28 cellular contexts compared by ENCODE assay signal in the genomic region with DNA sequence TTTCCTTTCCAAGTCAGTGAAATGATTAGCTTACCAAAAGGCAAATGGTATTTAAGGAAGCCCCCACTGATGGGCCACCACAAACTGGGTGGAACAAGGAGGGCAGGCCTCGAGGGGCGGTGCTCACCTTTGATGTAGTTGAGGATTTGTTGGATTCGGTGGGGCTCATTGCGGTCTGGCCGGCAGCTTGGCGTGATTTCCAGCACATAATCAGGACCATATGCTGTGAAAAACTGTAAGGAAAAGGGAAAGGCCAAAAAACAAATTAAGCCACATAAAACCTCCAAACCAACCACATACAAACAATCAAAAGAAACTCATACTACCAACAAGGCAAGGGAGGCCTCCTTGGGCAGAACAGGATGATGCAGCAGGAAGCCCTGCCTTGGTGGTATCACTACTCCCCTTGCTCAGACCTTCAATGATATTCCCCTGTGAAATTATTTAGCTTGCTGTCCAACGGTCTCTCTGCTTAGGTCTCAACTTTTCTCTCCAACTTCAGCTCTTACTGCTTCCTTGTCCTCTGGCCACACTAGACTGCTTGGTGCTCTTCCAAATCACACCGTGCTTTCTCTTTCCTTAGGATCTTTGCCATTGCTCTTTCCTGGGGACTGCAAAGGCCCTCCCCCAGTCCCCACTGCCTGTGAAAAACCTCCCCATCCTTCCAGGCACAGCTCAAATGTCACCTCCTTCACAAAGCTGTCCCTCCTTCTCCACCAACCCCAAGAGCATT. TPM values are rescaled to one million over a fixed set of nuclear protein-coding genes. Genes with fewer than 3 reads are reported as not detected.
DNase-seq lines count a peak whose midpoint lies in the region; ATAC-seq and TF ChIP-seq lines count a peak whose summit lies in the region.
"Had no signal": no experiment of that assay in that cellular context is flagged by ENCODE, and none has a peak within 500 bp of the region (broad histone marks: within the 10 kb centered on the region; RNA-seq: fewer than 3 reads in every experiment).

No MANE protein-coding gene starts in this region.

- H3K79me2 ChIP-seq in hepatocyte: no peaks in the 10 kb centered on the region

- TF ChIP-seq CTCF in AG10803 (conservative IDR thresholded peaks at IDR 0.05; ENCODE audit: low read length) (no peak), hepatocyte (IDR thresholded peaks at IDR 0.05; ENCODE audit: poor library complexity) (no peak), Peyer's patch (IDR thresholded peaks at IDR 0.05) (no peak), ascending aorta (IDR thresholded peaks at IDR 0.05) (no peak)

- H3K4me3 ChIP-seq in AG10803 (ENCODE audit: low read length) (no peak overlapping the region), hepatocyte (no peak overlapping the region), Peyer's patch (no peak overlapping the region), ascending aorta (no peak overlapping the region)
- H3K4me3 ChIP-seq: SK-N-MC, tibial nerve had no signal

- DNase-seq in AG10803 (ENCODE audit: low read depth): peak; percentile 68
- DNase-seq in H4 (ENCODE audit: low spot score): peak; percentile 19
- peak; percentile 21 for DNase-seq in dedifferentiated amniotic fluid mesenchymal stem cell (ENCODE audit: extremely low spot score)
- peak; percentile 9 for DNase-seq in hepatocyte (ENCODE audit: low spot score)
- no peak for DNase-seq in Peyer's patch
- DNase-seq in ascending aorta (ENCODE audit: low spot score in 2 of 2): no peak
- no peak for DNase-seq in Kasumi-1 (lab: John Stamatoyannopoulos, UW)
- DNase-seq: activated CD4-positive, alpha-beta T cell treated with anti-CD3 and anti-CD28 coated beads, Interleukin-2, amount 50 U/mL, for 4 hours; activated CD4-positive, CD25-positive, alpha-beta regulatory T cell; activated CD8-positive, alpha-beta memory T cell treated with anti-CD3 and anti-CD28 coated beads, Interleukin-2, amount 50 U/mL, for 4 hours; activated naive CD8-positive, alpha-beta T cell treated with anti-CD3 and anti-CD28 coated beads for 36 hours; AML-193; brain microvascular endothelial cell; effector memory CD8-positive, alpha-beta T cell; glutamatergic neuron; HCEC 1CT; Karpas-422; mammary epithelial cell; MV-4-11; NCI-H1694; NCI-H526 treated with DMSO at 0.1 percent for 48 hours; stimulated activated CD4-positive, alpha-beta T cell treated with anti-CD3 and anti-CD28 coated beads, Interleukin-15, amount 100 ng/mL, for 24 hours; stimulated activated naive CD8-positive, alpha-beta T cell treated with anti-CD3 and anti-CD28 coated beads, Interleukin-15, Interleukin-2, amounts not matched to agents 100 U/mL and 50 U/mL, for 24 hours had no signal

- no peak overlapping the region for H2AFZ ChIP-seq in hepatocyte

- H3K27me3 ChIP-seq in hepatocyte (no peaks in the 10 kb centered on the region), Peyer's patch (no peaks in the 10 kb centered on the region), ascending aorta (no peaks in the 10 kb centered on the region)
- H3K27me3 ChIP-seq: neutrophil had no signal

- H3K4me2 ChIP-seq in hepatocyte: no peak overlapping the region

- WGBS in hepatocyte (ENCODE audit: low lambda C conversion rate, missing lambda C conversion rate): 68% methylated on average over 8 of the region's 8 CpGs

- intact Hi-C loops in ascending aorta (cut with DNase I): no loop called here

- no peaks in the 10 kb centered on the region for H3K9me2 ChIP-seq in hepatocyte (replicated peaks; ENCODE audit: insufficient read depth)

- no peaks in the 10 kb centered on the region for H3K36me3 ChIP-seq in hepatocyte (replicated peaks; ENCODE audit: insufficient read depth, low read depth)
- H3K36me3 ChIP-seq in Peyer's patch: no peaks in the 10 kb centered on the region
- peaks cover 0 to 16% of the 10 kb centered on the region in 2 donors for H3K36me3 ChIP-seq in ascending aorta
- H3K36me3 ChIP-seq: brain microvascular endothelial cell, neutrophil had no signal

- H3K4me1 ChIP-seq in hepatocyte (ENCODE audit: insufficient read depth) (no peaks in the 10 kb centered on the region), Peyer's patch (no peaks in the 10 kb centered on the region), ascending aorta (no peaks in the 10 kb centered on the region)
- H3K4me1 ChIP-seq: tibial nerve had no signal

- no peaks in the 10 kb centered on the region for H3K9me3 ChIP-seq in hepatocyte (ENCODE audit: low read depth)
- no peaks in the 10 kb centered on the region for H3K9me3 ChIP-seq in Peyer's patch
- H3K9me3 ChIP-seq in ascending aorta: no peaks in the 10 kb centered on the region
- H3K9me3 ChIP-seq: neutrophil, tibial nerve had no signal

- no peak for TF ChIP-seq POLR2A in Peyer's patch (IDR thresholded peaks at IDR 0.05)

- no peak for ATAC-seq in GM21529 (IDR thresholded peaks at IDR 0.05; ENCODE audit: unreplicated experiment)
- ATAC-seq: activated T-helper 17 cell treated with anti-CD3 and anti-CD28 coated beads, Interleukin-2, amount 50 U/mL, for 72 hours; effector memory CD8-positive, alpha-beta T cell; stimulated activated naive CD8-positive, alpha-beta T cell treated with anti-CD3 and anti-CD28 coated beads, Interleukin-15, Interleukin-2, amounts not matched to agents 100 U/mL and 50 U/mL, for 24 hours had no signal

- H4K20me1 ChIP-seq in hepatocyte (ENCODE audit: insufficient read depth, poor library complexity, severe bottlenecking): no peaks in the 10 kb centered on the region

- peak overlapping the region; percentile 45 for H3K27ac ChIP-seq in hepatocyte
- H3K27ac ChIP-seq in Peyer's patch: no peak overlapping the region
- no peak overlapping the region for H3K27ac ChIP-seq in ascending aorta
- H3K27ac ChIP-seq: brain microvascular endothelial cell, neutrophil, SK-N-MC, tibial nerve had no signal

RNA-seq across cellular contexts. Expression of a gene that starts 46.1 kb away (rescaled TPM):
- 0.33 and 1.1 TPM in 2 replicates for total RNA-seq in H4 (2014; rRNA removed; shearing (Covaris generic))
- total RNA-seq in hepatocyte (2.9 TPM in 1 of 2 replicates, not detected in the other), Peyer's patch (not detected), ascending aorta (not detected)
- not detected in 2 replicates for polyA plus RNA-seq in hepatocyte
- total RNA-seq: activated naive CD8-positive, alpha-beta T cell treated with anti-CD3 and anti-CD28 coated beads for 36 hours; activated T-helper 17 cell treated with anti-CD3 and anti-CD28 coated beads, Interleukin-2, amount 50 U/mL, for 72 hours had no signal

Comparison
In these comparisons a context has a peak if more than half of its experiments do, and no peak if none do; other contexts are left out.
1. DNase-seq: peak in AG10803 (single experiment), H4 (single experiment), dedifferentiated amniotic fluid mesenchymal stem cell (single experiment) and hepatocyte (single experiment); none in Peyer's patch (0 of 3), ascending aorta (0 of 2) and Kasumi-1 (0 of 2).